In genomic region chr17:28728364-28729200, GRCh38 we compare ENCODE assay signal across 1 cellular context.
TF ChIP-seq lines count a peak whose summit lies in the region.

Gene NEK8 (plus strand): TSS chr17:28728788. CDS start chr17:28728814, 26 bp downstream.

TF ChIP-seq in HepG2, 621 proteins besides CTCF, POLR2A, EP300 and RAD21 (continued from another document and continues in another):
- TF ChIP-seq, protein P1, sequence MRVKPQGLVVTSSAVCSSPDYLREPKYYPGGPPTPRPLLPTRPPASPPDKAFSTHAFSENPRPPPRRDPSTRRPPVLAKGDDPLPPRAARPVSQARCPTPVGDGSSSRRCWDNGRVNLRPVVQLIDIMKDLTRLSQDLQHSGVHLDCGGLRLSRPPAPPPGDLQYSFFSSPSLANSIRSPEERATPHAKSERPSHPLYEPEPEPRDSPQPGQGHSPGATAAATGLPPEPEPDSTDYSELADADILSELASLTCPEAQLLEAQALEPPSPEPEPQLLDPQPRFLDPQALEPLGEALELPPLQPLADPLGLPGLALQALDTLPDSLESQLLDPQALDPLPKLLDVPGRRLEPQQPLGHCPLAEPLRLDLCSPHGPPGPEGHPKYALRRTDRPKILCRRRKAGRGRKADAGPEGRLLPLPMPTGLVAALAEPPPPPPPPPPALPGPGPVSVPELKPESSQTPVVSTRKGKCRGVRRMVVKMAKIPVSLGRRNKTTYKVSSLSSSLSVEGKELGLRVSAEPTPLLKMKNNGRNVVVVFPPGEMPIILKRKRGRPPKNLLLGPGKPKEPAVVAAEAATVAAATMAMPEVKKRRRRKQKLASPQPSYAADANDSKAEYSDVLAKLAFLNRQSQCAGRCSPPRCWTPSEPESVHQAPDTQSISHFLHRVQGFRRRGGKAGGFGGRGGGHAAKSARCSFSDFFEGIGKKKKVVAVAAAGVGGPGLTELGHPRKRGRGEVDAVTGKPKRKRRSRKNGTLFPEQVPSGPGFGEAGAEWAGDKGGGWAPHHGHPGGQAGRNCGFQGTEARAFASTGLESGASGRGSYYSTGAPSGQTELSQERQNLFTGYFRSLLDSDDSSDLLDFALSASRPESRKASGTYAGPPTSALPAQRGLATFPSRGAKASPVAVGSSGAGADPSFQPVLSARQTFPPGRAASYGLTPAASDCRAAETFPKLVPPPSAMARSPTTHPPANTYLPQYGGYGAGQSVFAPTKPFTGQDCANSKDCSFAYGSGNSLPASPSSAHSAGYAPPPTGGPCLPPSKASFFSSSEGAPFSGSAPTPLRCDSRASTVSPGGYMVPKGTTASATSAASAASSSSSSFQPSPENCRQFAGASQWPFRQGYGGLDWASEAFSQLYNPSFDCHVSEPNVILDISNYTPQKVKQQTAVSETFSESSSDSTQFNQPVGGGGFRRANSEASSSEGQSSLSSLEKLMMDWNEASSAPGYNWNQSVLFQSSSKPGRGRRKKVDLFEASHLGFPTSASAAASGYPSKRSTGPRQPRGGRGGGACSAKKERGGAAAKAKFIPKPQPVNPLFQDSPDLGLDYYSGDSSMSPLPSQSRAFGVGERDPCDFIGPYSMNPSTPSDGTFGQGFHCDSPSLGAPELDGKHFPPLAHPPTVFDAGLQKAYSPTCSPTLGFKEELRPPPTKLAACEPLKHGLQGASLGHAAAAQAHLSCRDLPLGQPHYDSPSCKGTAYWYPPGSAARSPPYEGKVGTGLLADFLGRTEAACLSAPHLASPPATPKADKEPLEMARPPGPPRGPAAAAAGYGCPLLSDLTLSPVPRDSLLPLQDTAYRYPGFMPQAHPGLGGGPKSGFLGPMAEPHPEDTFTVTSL (CRISPR knock-in tag; IDR thresholded peaks at IDR 0.05; ENCODE audit: borderline replicate concordance), result no peak
- peak; percentile 92; the same call in 1 of the 2 replicates for TF ChIP-seq ZNF747 (CRISPR knock-in tag; IDR thresholded peaks at IDR 0.05; ENCODE audit: borderline replicate concordance)
- TF ChIP-seq ZNF788 (CRISPR knock-in tag; IDR thresholded peaks at IDR 0.05; ENCODE audit: borderline replicate concordance), result peak; percentile 78; the same call in 1 of the 2 replicates
- TF ChIP-seq NAIF1 (CRISPR knock-in tag; IDR thresholded peaks at IDR 0.05; ENCODE audit: borderline replicate concordance), result no peak
- TF ChIP-seq SATB2 (CRISPR knock-in tag; IDR thresholded peaks at IDR 0.05), result no peak
- TF ChIP-seq CENPT (CRISPR knock-in tag; IDR thresholded peaks at IDR 0.05; ENCODE audit: low read depth), result no peak
- peak; percentile 40 for TF ChIP-seq NR2C2 (CRISPR knock-in tag; IDR thresholded peaks at IDR 0.05; ENCODE audit: borderline replicate concordance)
- no peak for TF ChIP-seq TOE1 (CRISPR knock-in tag; IDR thresholded peaks at IDR 0.05)
- 0 out of 2 replicates have a peak, but pooled peaks have one; percentile 4 for TF ChIP-seq ZNF281 (CRISPR knock-in tag; IDR thresholded peaks at IDR 0.05; ENCODE audit: borderline replicate concordance)
- TF ChIP-seq ZNF749 (CRISPR knock-in tag; IDR thresholded peaks at IDR 0.05; ENCODE audit: borderline replicate concordance), result no peak
- no peak for TF ChIP-seq SP1 (IDR thresholded peaks at IDR 0.05)
- TF ChIP-seq SP1 (CRISPR knock-in tag; IDR thresholded peaks at IDR 0.05), result peak; percentile 82
- TF ChIP-seq ZNF704 (CRISPR knock-in tag; IDR thresholded peaks at IDR 0.05; ENCODE audit: borderline replicate concordance), result no peak
- no peak for TF ChIP-seq ATRX (CRISPR knock-in tag; IDR thresholded peaks at IDR 0.05; ENCODE audit: borderline replicate concordance)
- no peak for TF ChIP-seq TRIM24 (CRISPR knock-in tag; IDR thresholded peaks at IDR 0.05)
- TF ChIP-seq TFE3 (CRISPR knock-in tag; IDR thresholded peaks at IDR 0.05), result no peak; the same call in 1 of the 2 replicates
- TF ChIP-seq BHLHE40 (IDR thresholded peaks at IDR 0.05; ENCODE audit: low read length), result no peak
- no peak for TF ChIP-seq ETS1 (CRISPR knock-in tag; IDR thresholded peaks at IDR 0.05)
- peak; percentile 42; the same call in 1 of the 2 replicates for TF ChIP-seq HOXD1 (CRISPR knock-in tag; IDR thresholded peaks at IDR 0.05)
- TF ChIP-seq ZNF34 (CRISPR knock-in tag; IDR thresholded peaks at IDR 0.05; ENCODE audit: borderline replicate concordance), result no peak
- no peak for TF ChIP-seq USF2 (IDR thresholded peaks at IDR 0.05; ENCODE audit: low read depth, low read length)
- no peak for TF ChIP-seq USF2 (CRISPR knock-in tag; IDR thresholded peaks at IDR 0.05; ENCODE audit: borderline replicate concordance)
- TF ChIP-seq ZNF550 (CRISPR knock-in tag; IDR thresholded peaks at IDR 0.05; ENCODE audit: borderline replicate concordance), result no peak
- no peak for TF ChIP-seq BRD4 (CRISPR knock-in tag; IDR thresholded peaks at IDR 0.05)
- no peak for TF ChIP-seq ZBTB37 (CRISPR knock-in tag; IDR thresholded peaks at IDR 0.05)
- no peak for TF ChIP-seq ZNF614 (CRISPR knock-in tag; IDR thresholded peaks at IDR 0.05; ENCODE audit: borderline replicate concordance)
- TF ChIP-seq KLF13 (CRISPR knock-in tag; IDR thresholded peaks at IDR 0.05), result no peak
- no peak for TF ChIP-seq ZNF232 (CRISPR knock-in tag; IDR thresholded peaks at IDR 0.05; ENCODE audit: borderline replicate concordance)
- no peak for TF ChIP-seq MAFG (CRISPR knock-in tag; IDR thresholded peaks at IDR 0.05)
- TF ChIP-seq ZNF598 (CRISPR knock-in tag; IDR thresholded peaks at IDR 0.05; ENCODE audit: borderline replicate concordance), result no peak
- TF ChIP-seq HNF1A (IDR thresholded peaks at IDR 0.05; ENCODE audit: low read depth), result no peak; the same call in 1 of the 2 replicates
- no peak; the same call in 1 of the 2 replicates for TF ChIP-seq HNF1A (CRISPR knock-in tag; IDR thresholded peaks at IDR 0.05; ENCODE audit: borderline replicate concordance)
- TF ChIP-seq ZFX (CRISPR knock-in tag; IDR thresholded peaks at IDR 0.05; ENCODE audit: low read depth), result peak; percentile 87
- TF ChIP-seq, protein P2, sequence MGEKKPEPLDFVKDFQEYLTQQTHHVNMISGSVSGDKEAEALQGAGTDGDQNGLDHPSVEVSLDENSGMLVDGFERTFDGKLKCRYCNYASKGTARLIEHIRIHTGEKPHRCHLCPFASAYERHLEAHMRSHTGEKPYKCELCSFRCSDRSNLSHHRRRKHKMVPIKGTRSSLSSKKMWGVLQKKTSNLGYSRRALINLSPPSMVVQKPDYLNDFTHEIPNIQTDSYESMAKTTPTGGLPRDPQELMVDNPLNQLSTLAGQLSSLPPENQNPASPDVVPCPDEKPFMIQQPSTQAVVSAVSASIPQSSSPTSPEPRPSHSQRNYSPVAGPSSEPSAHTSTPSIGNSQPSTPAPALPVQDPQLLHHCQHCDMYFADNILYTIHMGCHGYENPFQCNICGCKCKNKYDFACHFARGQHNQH (CRISPR knock-in tag; IDR thresholded peaks at IDR 0.05), result no peak; the same call in 1 of the 2 replicates
- TF ChIP-seq TBX3 (IDR thresholded peaks at IDR 0.05; ENCODE audit: borderline replicate concordance), result peak; percentile 31; the same call in 1 of the 2 replicates
- TF ChIP-seq EZH2 (conservative IDR thresholded peaks at IDR 0.05; ENCODE audit: low read depth, low read length), result no peak
